ENCODE assay signal across 12 cellular contexts in the genomic region with DNA sequence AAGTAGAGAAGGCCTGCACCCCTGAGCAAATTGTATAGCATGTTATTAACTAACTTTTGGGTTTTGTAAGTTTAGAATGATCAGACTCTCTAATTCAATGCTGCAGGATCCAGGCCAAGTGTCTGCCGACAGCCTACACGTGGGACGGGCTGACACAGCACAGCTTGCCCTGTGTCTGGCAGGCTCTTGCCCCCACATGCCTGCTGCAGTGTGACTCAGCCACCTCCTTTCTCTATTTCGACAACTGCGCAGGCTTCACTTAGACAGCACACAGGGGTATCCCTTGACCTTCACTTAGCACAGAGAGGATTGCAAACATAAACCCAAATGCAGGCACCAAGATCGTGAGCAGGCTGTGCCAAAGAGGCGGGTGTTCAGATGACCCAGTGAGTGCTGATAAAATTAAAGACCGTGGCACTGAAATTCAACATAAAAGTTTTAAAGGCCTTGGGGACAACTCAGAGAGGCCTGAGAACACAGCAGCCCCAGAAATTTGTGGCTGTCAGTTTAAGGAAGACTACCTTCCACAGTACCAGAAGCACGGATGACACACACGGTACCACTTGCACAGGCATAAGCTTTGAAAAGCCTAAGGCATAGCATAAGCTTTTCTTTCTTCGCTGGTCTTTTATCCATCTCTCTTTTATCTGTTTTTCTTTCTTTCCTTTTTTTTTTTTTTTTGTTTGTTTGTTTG. TPM values are rescaled to one million over a fixed set of nuclear protein-coding genes. Genes with fewer than 3 reads are reported as not detected.
DNase-seq lines count a peak whose midpoint lies in the region; ATAC-seq and TF ChIP-seq lines count a peak whose summit lies in the region.
"Had no signal": no experiment of that assay in that cellular context is flagged by ENCODE, and none has a peak within 500 bp of the region (broad histone marks: within the 10 kb centered on the region; RNA-seq: fewer than 3 reads in every experiment).

No MANE protein-coding gene starts in this region.

- in situ Hi-C loops in GM23248 (cut with MboI) = no loop called here

- no peaks in the 10 kb centered on the region for H3K9me2 ChIP-seq in GM23248 (ENCODE audit: insufficient read depth)

- H3K4me3 ChIP-seq in GM23248 (no peak overlapping the region), skeletal muscle cell (ENCODE audit: low read depth, low read length) (no peak overlapping the region), ascending aorta (no peak overlapping the region)

- no peaks in the 10 kb centered on the region for H4K20me1 ChIP-seq in GM23248 (ENCODE audit: insufficient read depth)

- H3K27ac ChIP-seq in GM23248 (peak overlapping the region; percentile 36), caudate nucleus (ENCODE audit: low read depth, low read length) (no peak overlapping the region), ascending aorta (no peak overlapping the region)

- peak overlapping the region; percentile 50 for H3K9ac ChIP-seq in GM23248

- H3K4me2 ChIP-seq in GM23248 (ENCODE audit: unreplicated experiment) = peak overlapping the region; percentile 19

- intact Hi-C loops in ascending aorta (cut with DNase I) = no loop called here

- H3K9me3 ChIP-seq in GM23248 (ENCODE audit: low read depth) = no peaks in the 10 kb centered on the region
- no peaks in the 10 kb centered on the region for H3K9me3 ChIP-seq in ascending aorta

- 21 to 25% methylated on average over 11 of the region's 11 CpGs for WGBS in GM23248 (ENCODE audit: low coverage in 1 of 2, low lambda C conversion rate in 2 of 2, missing lambda C conversion rate in 2 of 2), 2 experiments

- ATAC-seq in HG03139 (IDR thresholded peaks at IDR 0.05; ENCODE audit: unreplicated experiment) = no peak

- H3K27me3 ChIP-seq in GM23248 (replicated peaks; ENCODE audit: insufficient read depth) (no peaks in the 10 kb centered on the region), ascending aorta (no peaks in the 10 kb centered on the region)

- H3K4me1 ChIP-seq in GM23248 (ENCODE audit: insufficient read depth) (peaks cover 11% of the 10 kb centered on the region), ascending aorta (no peaks in the 10 kb centered on the region)

- H3K36me3 ChIP-seq in GM23248 (ENCODE audit: low read depth) (peaks cover 9% of the 10 kb centered on the region; the same call in 1 of the 2 replicates), ascending aorta (no peaks in the 10 kb centered on the region)

- no peaks in the 10 kb centered on the region for H3K79me2 ChIP-seq in GM23248 (ENCODE audit: insufficient read depth)

- DNase-seq in GM23248 = peak; percentile 96
- DNase-seq in caudate nucleus (lab: John Stamatoyannopoulos, UW) = peak in 50 of 61 donors; percentile 4 to 93 (median 62)
- DNase-seq in hypothalamus (lab: John Stamatoyannopoulos, UW) = peak in 27 of 51 donors; percentile 3 to 75 (median 21)
- peak; percentile 59 for DNase-seq in skeletal muscle cell (ENCODE audit: low read depth)
- DNase-seq in cortex of kidney (lab: John Stamatoyannopoulos, UW) = no peak
- DNase-seq in A172 (ENCODE audit: low spot score) = no peak
- no peak for DNase-seq in ascending aorta (ENCODE audit: low spot score in 2 of 2)
- DNase-seq: activated B cell treated with CpG ODN at 0.5 μM for 24 hours; activated effector memory CD4-positive, alpha-beta T cell treated with anti-CD3 and anti-CD28 coated beads, Interleukin-2, amount 50 U/mL, for 16 hours; NCI-H187; OCI-M1 had no signal

- no peak overlapping the region for H2AFZ ChIP-seq in GM23248

- peaks cover 13% of the 10 kb centered on the region for H3F3A ChIP-seq in GM23248 (ENCODE audit: insufficient read depth)

- TF ChIP-seq CTCF in ascending aorta (IDR thresholded peaks at IDR 0.05) = no peak

RNA-seq across cellular contexts. Expression of a gene that starts 37.8 kb away (rescaled TPM):
- not detected in 2 replicates for total RNA-seq in GM23248 (2014; rRNA removed; shearing (Covaris generic))
- 0.09 and 0.33 TPM in 2 replicates for polyA plus RNA-seq in GM23248 (2016; fragmentation: Nextera tagmentation; extraction: Ambion mirVana)
- 0.05 and 0.10 TPM in 2 replicates for total RNA-seq in A172 (2014; rRNA removed; shearing (Covaris generic))
- total RNA-seq in ascending aorta = 4.7 TPM
- total RNA-seq: activated B cell treated with CpG ODN at 0.5 μM for 24 hours had no signal

Comparison
In these comparisons a context has a peak if more than half of its experiments do, and no peak if none do; other contexts are left out.
1. DNase-seq: peak in GM23248 (single experiment), caudate nucleus (50 of 61), hypothalamus (27 of 51) and skeletal muscle cell (single experiment); none in cortex of kidney (single experiment), A172 (single experiment) and ascending aorta (0 of 2).